8 cellular contexts compared by ENCODE assay signal in the genomic region with DNA sequence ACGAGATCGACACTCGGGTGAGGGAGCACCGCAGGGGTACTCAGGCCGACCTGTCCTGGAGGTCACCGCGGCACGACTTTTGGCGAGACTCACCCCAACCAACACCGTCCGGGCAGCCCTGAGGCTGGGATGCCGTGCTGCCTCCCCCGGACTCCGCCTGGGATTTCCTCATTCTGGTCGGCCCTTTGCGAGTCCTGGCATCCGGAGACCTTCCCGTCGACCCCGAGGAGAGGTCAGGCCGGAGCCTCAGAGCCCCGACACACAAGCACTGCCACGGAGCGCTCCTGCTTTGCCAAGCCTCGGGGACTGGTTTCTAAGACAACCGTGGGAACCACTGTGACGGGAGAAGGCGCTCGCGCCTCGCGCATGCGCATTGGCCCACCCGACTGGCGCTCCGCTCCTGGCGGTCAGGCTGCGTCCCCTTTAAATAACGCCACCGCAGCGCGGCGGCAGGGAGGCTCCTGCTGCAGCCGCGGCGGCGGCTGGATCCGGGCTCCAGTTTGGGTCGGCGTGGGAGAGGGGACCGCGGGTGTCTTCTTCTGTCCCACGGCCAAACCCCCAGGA.
DNase-seq lines count a peak whose midpoint lies in the region; ATAC-seq and TF ChIP-seq lines count a peak whose summit lies in the region.
"Not testable (repeated sequence)": the region's sequence is repeated elsewhere in the genome, so short reads cannot be mapped to it uniquely, and the experiment has no call there.

No MANE protein-coding gene starts in this region.

- peak; percentile 61 for ATAC-seq in HG03432 (IDR thresholded peaks at IDR 0.05; ENCODE audit: unreplicated experiment)

- not testable (repeated sequence) for H3K9ac ChIP-seq in iPS-18a (ENCODE audit: low read length)

- H3K36me3 ChIP-seq in iPS-18a (ENCODE audit: control insufficient read depth, low read depth, low read length) = not testable (repeated sequence)

- TF ChIP-seq CTCF in GM12875 (IDR thresholded peaks at IDR 0.05; ENCODE audit: borderline replicate concordance, insufficient read depth, low read depth, low read length) = not testable (repeated sequence)
- peak; percentile 4 for TF ChIP-seq CTCF in retinal pigment epithelial cell (conservative IDR thresholded peaks at IDR 0.05; ENCODE audit: low read depth, low read length)

- in situ Hi-C loops in T47D (cut with HindIII; ENCODE audit: low pct_unique_long_range_greater_than_20kb, low sequenced_read_pairs) = not testable (repeated sequence)

- H3K27me3 ChIP-seq in iPS-18a (ENCODE audit: control insufficient read depth, insufficient read depth, low read length) = peaks cover 99% of the 10 kb centered on the region

- DNase-seq in NCI-H510A (lab: John Stamatoyannopoulos, UW) (peak; percentile 53), T47D (ENCODE audit: low read depth in 1 of 2, low spot score in 1 of 2) (peak; percentile 21 to 89), retinal pigment epithelial cell (ENCODE audit: low read depth) (peak; percentile 37), ureter (ENCODE audit: low spot score) (peak; percentile 89)
- peak; percentile 52 for DNase-seq in activated CD4-positive, CD25-positive, alpha-beta regulatory T cell treated with anti-CD3 and anti-CD28 coated beads, Interleukin-2, amount 50 U/mL, for 16 hours (ENCODE audit: low read depth, low spot score)

- H3K4me3 ChIP-seq in GM12875 (ENCODE audit: low read depth, low read length) (peak overlapping the region; percentile 31), iPS-18a (ENCODE audit: low read length) (peak overlapping the region; percentile 56), retinal pigment epithelial cell (ENCODE audit: low read length) (peak overlapping the region; percentile 40)

- H3K9me3 ChIP-seq in iPS-18a (ENCODE audit: control insufficient read depth, low read depth, low read length) = not testable (repeated sequence)

- H3K4me1 ChIP-seq in iPS-18a (ENCODE audit: control insufficient read depth, low read depth, low read length) = not testable (repeated sequence)

- H3K27ac ChIP-seq in iPS-18a (ENCODE audit: low read length) = not testable (repeated sequence)

Comparison
In these comparisons a context has a peak if more than half of its experiments do, and no peak if none do; other contexts are left out.
1. DNase-seq: peak in every context shown above with its lines; median percentile 89 in ureter; 55 in T47D; 53 in NCI-H510A; 52 in activated CD4-positive, CD25-positive, alpha-beta regulatory T cell treated with anti-CD3 and anti-CD28 coated beads, Interleukin-2, amount 50 U/mL, for 16 hours; 37 in retinal pigment epithelial cell.